In genomic region chr1:228836427-228836826, GRCh38 we compare ENCODE assay signal across 17 cellular contexts.
DNase-seq lines count a peak whose midpoint lies in the region; FAIRE-seq and TF ChIP-seq lines count a peak whose summit lies in the region.
"Had no signal": no experiment of that assay in that cellular context is flagged by ENCODE, and none has a peak within 500 bp of the region (broad histone marks: within the 10 kb centered on the region; RNA-seq: fewer than 3 reads in every experiment).

No MANE protein-coding gene starts in this region.

- DNase-seq in HuH-7.5 (ENCODE audit: low spot score) (peak; percentile 37), dorsolateral prefrontal cortex (peak in 8 of 10 donors; percentile 60 to 84 (median 70)), midbrain (lab: John Stamatoyannopoulos, UW) (peak; percentile 78), small intestine (peak; percentile 94), KBM-7 (no peak), SW 1271 (lab: John Stamatoyannopoulos, UW) (no peak), DMS 273 treated with DMSO at 0.1 percent for 48 hours (lab: John Stamatoyannopoulos, UW) (no peak)
- DNase-seq in activated CD8-positive, alpha-beta memory T cell treated with anti-CD3 and anti-CD28 coated beads, Interleukin-2, amount 50 U/mL, for 4 hours = no peak
- DNase-seq: activated effector memory CD4-positive, alpha-beta T cell treated with anti-CD3 and anti-CD28 coated beads, Interleukin-2, amount 50 U/mL, for 16 hours; aorta; NCI-H226; stimulated activated naive CD8-positive, alpha-beta T cell treated with anti-CD3 and anti-CD28 coated beads, Interleukin-15, amount 100 ng/mL, for 72 hours; T-helper 1 cell had no signal

- peaks cover 3 to 5% of the 10 kb centered on the region in 2 donors for H3K4me1 ChIP-seq in small intestine (ENCODE audit: control insufficient read depth in 2 of 2, insufficient read depth in 1 of 2, low read depth in 1 of 2, low read length in 1 of 2)

- in situ Hi-C loops in KBM-7 (cut with MboI; ENCODE audit: low pct_unique_long_range_greater_than_20kb, low sequenced_read_pairs) = no loop called here

- H3K27ac ChIP-seq in dorsolateral prefrontal cortex (peak overlapping the region; percentile 11 to 99 (median 93)), small intestine (ENCODE audit: low read depth in 1 of 2, low read length in 1 of 2) (peak overlapping the region; percentile 87 to 89)
- H3K27ac ChIP-seq: coronary artery, foreskin keratinocyte, right atrium auricular region had no signal

- H3K4me3 ChIP-seq in dorsolateral prefrontal cortex = peak overlapping the region in 35 of 59 donors; percentile 0 to 62 (median 26)
- H3K4me3 ChIP-seq in small intestine (ENCODE audit: low read depth in 1 of 2, low read length in 2 of 2) = peak overlapping the region in 1 of 2 donors; percentile 58
- H3K4me3 ChIP-seq: coronary artery, lung, right atrium auricular region had no signal

- H3K27me3 ChIP-seq in dorsolateral prefrontal cortex = peaks cover 0 to 9% (median 0%) of the 10 kb centered on the region in 45 donors
- H3K27me3 ChIP-seq in small intestine (ENCODE audit: control insufficient read depth in 2 of 2, insufficient read depth in 2 of 2, low read length in 2 of 2) = no peaks in the 10 kb centered on the region
- H3K27me3 ChIP-seq: right atrium auricular region had no signal

- FAIRE-seq in small intestine (lab: Jason Lieb, UNC) = no peak

- TF ChIP-seq CTCF in dorsolateral prefrontal cortex (IDR thresholded peaks at IDR 0.05 in 54 of 56, conservative IDR thresholded peaks at IDR 0.05 in 2 of 56; ENCODE audit: low read depth in 1 of 56, partially characterized antibody in 56 of 56) = peak in 3 of 56 donors; percentile 12 to 13 (median 13)

- H3K36me3 ChIP-seq in small intestine (ENCODE audit: control insufficient read depth in 2 of 2, insufficient read depth in 2 of 2, low read length in 2 of 2) = no peaks in the 10 kb centered on the region
- H3K36me3 ChIP-seq: right atrium auricular region had no signal

- WGBS in small intestine, 3 donors = 11 to 66% (median 35%) methylated on average over 3 of the region's 3 CpGs

- H3K9me3 ChIP-seq in small intestine (ENCODE audit: control insufficient read depth, low read depth) = no peaks in the 10 kb centered on the region
- H3K9me3 ChIP-seq: right atrium auricular region had no signal

- intact Hi-C loops in dorsolateral prefrontal cortex (cut with DNase I) = loop anchor here (5.0 to 10.0 kb wide), 4 partner anchors 99 to 388 kb away; partner anchors contain the start of gene RHOU (in 1 of the 2)

Comparison
In these comparisons a context has a peak if more than half of its experiments do, and no peak if none do; other contexts are left out.
1. DNase-seq: peak in HuH-7.5 (single experiment), dorsolateral prefrontal cortex (8 of 10), midbrain (single experiment) and small intestine (single experiment); none in KBM-7 (single experiment), SW 1271 (0 of 2), activated CD8-positive, alpha-beta memory T cell treated with anti-CD3 and anti-CD28 coated beads, Interleukin-2, amount 50 U/mL, for 4 hours (single experiment) and DMS 273 treated with DMSO at 0.1 percent for 48 hours (single experiment).